Comparison of ENCODE assay signal across 8 cellular contexts in the genomic region with DNA sequence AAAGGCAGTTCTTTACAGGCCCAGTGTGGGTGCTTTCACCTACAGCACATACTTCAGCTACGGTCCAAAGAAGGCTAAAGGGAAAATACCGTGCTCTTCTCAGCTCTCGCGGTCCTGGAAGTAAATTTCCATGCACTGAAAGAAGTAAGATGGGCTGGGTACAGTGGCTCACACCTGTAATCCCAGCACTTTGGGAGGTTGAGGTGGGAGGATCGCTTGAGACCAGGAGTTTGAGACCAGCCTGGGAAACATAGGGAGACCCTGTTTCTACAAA.
DNase-seq lines count a peak whose midpoint lies in the region; ATAC-seq and TF ChIP-seq lines count a peak whose summit lies in the region.
"Not testable (repeated sequence)": the region's sequence is repeated elsewhere in the genome, so short reads cannot be mapped to it uniquely, and the experiment has no call there.

No MANE protein-coding gene starts in this region.

- POLR2A ChIA-PET in CD8-positive, alpha-beta T cell (lab: Charles Lee), result not testable (repeated sequence)

- H3K36me3 ChIP-seq in CD8-positive, alpha-beta T cell (ENCODE audit: insufficient read depth, low read length), result not testable (repeated sequence)

- H3K4me1 ChIP-seq in CD8-positive, alpha-beta T cell (ENCODE audit: insufficient read depth, low read length), result peaks cover 18% of the 10 kb centered on the region

- DNase-seq in CD8-positive, alpha-beta T cell, result not testable (repeated sequence)

- H3K9me3 Mint-ChIP-seq in CD8-positive, alpha-beta T cell; T-helper 1 cell treated with Interleukin-12 subunit alpha and Interleukin-12 subunit beta and Interleukin-4 antibody, amounts not matched to agents 30 μg/mL and 1 μg/mL, for 36 hours; activated naive CD8-positive, alpha-beta T cell (ENCODE audit: low read depth): not testable (repeated sequence)

- H3K4me3 Mint-ChIP-seq in CD8-positive, alpha-beta T cell; T-helper 1 cell treated with Interleukin-12 subunit alpha and Interleukin-12 subunit beta and Interleukin-4 antibody, amounts not matched to agents 30 μg/mL and 1 μg/mL, for 36 hours; activated naive CD8-positive, alpha-beta T cell: not testable (repeated sequence)

- CTCF ChIA-PET in CD8-positive, alpha-beta T cell (lab: Charles Lee), result interaction anchor here (1.8 kb wide), 1 partner anchor 201 kb away, joined by 6 read pairs; no protein-coding TSS in a partner anchor

- intact Hi-C loops in CD8-positive, alpha-beta T cell (cut with DNase I, micrococcal nuclease), result loop anchor here in 1 of 2 experiments (5.0 to 10.0 kb wide), 2 partner anchors 248 to 296 kb away; partner anchors contain the start of gene GTF2A1

- H3K9me3 ChIP-seq in CD8-positive, alpha-beta T cell (ENCODE audit: low read length), result not testable (repeated sequence)

- H3K27me3 ChIP-seq in CD8-positive, alpha-beta T cell (ENCODE audit: insufficient read depth, low read length), result not testable (repeated sequence)

- TF ChIP-seq CTCF in CD8-positive, alpha-beta T cell (IDR thresholded peaks at IDR 0.05), result not testable (repeated sequence)

- not testable (repeated sequence) for H3K4me3 ChIP-seq in CD8-positive, alpha-beta T cell (ENCODE audit: low read depth, low read length)

- ATAC-seq in CD8-positive, alpha-beta T cell, result not testable (repeated sequence)
- peak; percentile 19 for ATAC-seq in GM18870 (IDR thresholded peaks at IDR 0.05; ENCODE audit: unreplicated experiment)
- peak; percentile 3 for ATAC-seq in GM19468 (IDR thresholded peaks at IDR 0.05; ENCODE audit: extremely low read depth, unreplicated experiment)
- ATAC-seq in HG02588 (IDR thresholded peaks at IDR 0.05; ENCODE audit: unreplicated experiment), result peak; percentile 30
- ATAC-seq in HG03039 (IDR thresholded peaks at IDR 0.05; ENCODE audit: unreplicated experiment), result peak; percentile 37
- ATAC-seq in HG03439 (IDR thresholded peaks at IDR 0.05; ENCODE audit: unreplicated experiment), result peak; percentile 31

- peaks cover 24% of the 10 kb centered on the region for H3K4me1 Mint-ChIP-seq in CD8-positive, alpha-beta T cell (ENCODE audit: low read depth)
- peaks cover 53% of the 10 kb centered on the region for H3K4me1 Mint-ChIP-seq in T-helper 1 cell treated with Interleukin-12 subunit alpha and Interleukin-12 subunit beta and Interleukin-4 antibody, amounts not matched to agents 30 μg/mL and 1 μg/mL, for 36 hours (ENCODE audit: low read depth)
- peaks cover 48% of the 10 kb centered on the region for H3K4me1 Mint-ChIP-seq in activated naive CD8-positive, alpha-beta T cell (ENCODE audit: low read depth)

- not testable (repeated sequence) for H3K27ac ChIP-seq in CD8-positive, alpha-beta T cell (ENCODE audit: low read depth, low read length)

- peak overlapping the region; percentile 18 for H3K27ac Mint-ChIP-seq in CD8-positive, alpha-beta T cell
- peak overlapping the region; percentile 41 for H3K27ac Mint-ChIP-seq in T-helper 1 cell treated with Interleukin-12 subunit alpha and Interleukin-12 subunit beta and Interleukin-4 antibody, amounts not matched to agents 30 μg/mL and 1 μg/mL, for 36 hours
- peak overlapping the region; percentile 74 for H3K27ac Mint-ChIP-seq in activated naive CD8-positive, alpha-beta T cell

- H3K36me3 Mint-ChIP-seq in CD8-positive, alpha-beta T cell; activated naive CD8-positive, alpha-beta T cell: not testable (repeated sequence)
- H3K36me3 Mint-ChIP-seq in T-helper 1 cell treated with Interleukin-12 subunit alpha and Interleukin-12 subunit beta and Interleukin-4 antibody, amounts not matched to agents 30 μg/mL and 1 μg/mL, for 36 hours (ENCODE audit: low read depth), result peaks cover 33% of the 10 kb centered on the region

- not testable (repeated sequence) for H3K27me3 Mint-ChIP-seq in CD8-positive, alpha-beta T cell (ENCODE audit: low read depth); T-helper 1 cell treated with Interleukin-12 subunit alpha and Interleukin-12 subunit beta and Interleukin-4 antibody, amounts not matched to agents 30 μg/mL and 1 μg/mL, for 36 hours (ENCODE audit: low read depth); activated naive CD8-positive, alpha-beta T cell

Comparison
In these comparisons a context has a peak if more than half of its experiments do, and no peak if none do; other contexts are left out.
1. H3K27ac Mint-ChIP-seq: peak in every context shown above with its lines; median percentile 74 in activated naive CD8-positive, alpha-beta T cell; 41 in T-helper 1 cell treated with Interleukin-12 subunit alpha and Interleukin-12 subunit beta and Interleukin-4 antibody, amounts not matched to agents 30 μg/mL and 1 μg/mL, for 36 hours; 18 in CD8-positive, alpha-beta T cell.